2 cellular contexts compared by ENCODE assay signal in the genomic region with DNA sequence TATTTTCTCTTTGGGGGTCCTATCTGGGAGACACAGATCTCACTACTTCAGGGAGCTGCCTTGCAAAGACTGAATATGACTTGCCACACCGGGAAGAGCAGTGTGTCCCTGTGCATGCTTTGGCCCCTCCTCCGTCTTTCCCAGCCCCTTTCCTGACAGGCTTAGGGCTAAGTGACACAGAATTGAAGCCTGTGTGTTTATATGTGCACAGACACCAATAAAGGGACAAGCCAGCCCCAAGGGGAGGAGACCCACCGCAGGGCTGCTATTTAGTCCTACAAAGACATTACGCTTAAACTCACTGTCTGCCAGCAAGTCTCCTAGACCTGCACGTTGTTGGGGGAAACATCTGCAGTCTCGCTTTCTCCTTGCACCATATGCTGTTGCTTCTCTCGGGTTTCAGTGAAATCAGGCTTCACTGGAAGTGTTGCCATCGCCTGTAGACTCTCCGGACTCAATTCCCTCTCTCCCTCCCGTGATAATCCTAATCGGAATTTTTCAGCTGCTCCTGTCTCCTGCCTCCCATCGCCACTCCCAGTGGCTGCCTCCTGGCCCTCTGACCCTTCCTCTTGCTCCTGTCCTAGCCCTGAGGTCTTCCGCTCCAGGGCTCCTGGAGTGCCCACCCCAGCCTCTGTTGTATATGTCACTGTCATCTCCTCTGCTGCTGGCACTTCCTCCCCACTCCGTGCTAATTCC.
TF ChIP-seq lines count a peak whose summit lies in the region.

No MANE protein-coding gene starts in this region.

TF ChIP-seq in SK-N-SH, 30 proteins besides CTCF, POLR2A, EP300 and RAD21:
- TF ChIP-seq, protein P1, sequence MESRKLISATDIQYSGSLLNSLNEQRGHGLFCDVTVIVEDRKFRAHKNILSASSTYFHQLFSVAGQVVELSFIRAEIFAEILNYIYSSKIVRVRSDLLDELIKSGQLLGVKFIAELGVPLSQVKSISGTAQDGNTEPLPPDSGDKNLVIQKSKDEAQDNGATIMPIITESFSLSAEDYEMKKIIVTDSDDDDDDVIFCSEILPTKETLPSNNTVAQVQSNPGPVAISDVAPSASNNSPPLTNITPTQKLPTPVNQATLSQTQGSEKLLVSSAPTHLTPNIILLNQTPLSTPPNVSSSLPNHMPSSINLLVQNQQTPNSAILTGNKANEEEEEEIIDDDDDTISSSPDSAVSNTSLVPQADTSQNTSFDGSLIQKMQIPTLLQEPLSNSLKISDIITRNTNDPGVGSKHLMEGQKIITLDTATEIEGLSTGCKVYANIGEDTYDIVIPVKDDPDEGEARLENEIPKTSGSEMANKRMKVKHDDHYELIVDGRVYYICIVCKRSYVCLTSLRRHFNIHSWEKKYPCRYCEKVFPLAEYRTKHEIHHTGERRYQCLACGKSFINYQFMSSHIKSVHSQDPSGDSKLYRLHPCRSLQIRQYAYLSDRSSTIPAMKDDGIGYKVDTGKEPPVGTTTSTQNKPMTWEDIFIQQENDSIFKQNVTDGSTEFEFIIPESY (IDR thresholded peaks at IDR 0.05; ENCODE audit: borderline replicate concordance, low read depth): no peak
- TF ChIP-seq, protein P2, sequence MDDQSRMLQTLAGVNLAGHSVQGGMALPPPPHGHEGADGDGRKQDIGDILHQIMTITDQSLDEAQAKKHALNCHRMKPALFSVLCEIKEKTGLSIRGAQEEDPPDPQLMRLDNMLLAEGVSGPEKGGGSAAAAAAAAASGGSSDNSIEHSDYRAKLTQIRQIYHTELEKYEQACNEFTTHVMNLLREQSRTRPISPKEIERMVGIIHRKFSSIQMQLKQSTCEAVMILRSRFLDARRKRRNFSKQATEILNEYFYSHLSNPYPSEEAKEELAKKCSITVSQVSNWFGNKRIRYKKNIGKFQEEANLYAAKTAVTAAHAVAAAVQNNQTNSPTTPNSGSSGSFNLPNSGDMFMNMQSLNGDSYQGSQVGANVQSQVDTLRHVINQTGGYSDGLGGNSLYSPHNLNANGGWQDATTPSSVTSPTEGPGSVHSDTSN (IDR thresholded peaks at IDR 0.05): no peak
- TF ChIP-seq RFX5 (IDR thresholded peaks at IDR 0.05; ENCODE audit: low read length): no peak
- no peak for TF ChIP-seq TEAD4 (IDR thresholded peaks at IDR 0.05; ENCODE audit: borderline replicate concordance, insufficient read depth)
- TF ChIP-seq YY1 (IDR thresholded peaks at IDR 0.05; ENCODE audit: low read depth): no peak
- TF ChIP-seq, protein P3, sequence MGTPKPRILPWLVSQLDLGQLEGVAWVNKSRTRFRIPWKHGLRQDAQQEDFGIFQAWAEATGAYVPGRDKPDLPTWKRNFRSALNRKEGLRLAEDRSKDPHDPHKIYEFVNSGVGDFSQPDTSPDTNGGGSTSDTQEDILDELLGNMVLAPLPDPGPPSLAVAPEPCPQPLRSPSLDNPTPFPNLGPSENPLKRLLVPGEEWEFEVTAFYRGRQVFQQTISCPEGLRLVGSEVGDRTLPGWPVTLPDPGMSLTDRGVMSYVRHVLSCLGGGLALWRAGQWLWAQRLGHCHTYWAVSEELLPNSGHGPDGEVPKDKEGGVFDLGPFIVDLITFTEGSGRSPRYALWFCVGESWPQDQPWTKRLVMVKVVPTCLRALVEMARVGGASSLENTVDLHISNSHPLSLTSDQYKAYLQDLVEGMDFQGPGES (IDR thresholded peaks at IDR 0.05; ENCODE audit: low read depth, low read length): no peak
- no peak for TF ChIP-seq POLR2AphosphoS5 (IDR thresholded peaks at IDR 0.05; ENCODE audit: low read depth, low read length)
- TF ChIP-seq REST (IDR thresholded peaks at IDR 0.05; ENCODE audit: low read depth, low read length): no peak
- no peak for TF ChIP-seq GABPA (IDR thresholded peaks at IDR 0.05; ENCODE audit: low read depth)
- TF ChIP-seq RCOR1 (IDR thresholded peaks at IDR 0.05; ENCODE audit: low read length): no peak
- TF ChIP-seq RXRA (IDR thresholded peaks at IDR 0.05; ENCODE audit: borderline replicate concordance, low read depth): no peak
- TF ChIP-seq SIN3A (IDR thresholded peaks at IDR 0.05; ENCODE audit: borderline replicate concordance, low read depth, low read length): no peak
- TF ChIP-seq MXI1 (IDR thresholded peaks at IDR 0.05; ENCODE audit: low read depth, low read length): no peak
- TF ChIP-seq GATA2 (CRISPR knock-in tag; IDR thresholded peaks at IDR 0.05): no peak
TF ChIP-seq in SK-N-SH: peak in this region for 0.

TF ChIP-seq in SK-N-SH treated with all-trans-retinoic acid at 6 μM for 48 hours, 23 proteins besides CTCF, POLR2A, EP300 and RAD21 (continued from another document):
- TF ChIP-seq, protein P4, sequence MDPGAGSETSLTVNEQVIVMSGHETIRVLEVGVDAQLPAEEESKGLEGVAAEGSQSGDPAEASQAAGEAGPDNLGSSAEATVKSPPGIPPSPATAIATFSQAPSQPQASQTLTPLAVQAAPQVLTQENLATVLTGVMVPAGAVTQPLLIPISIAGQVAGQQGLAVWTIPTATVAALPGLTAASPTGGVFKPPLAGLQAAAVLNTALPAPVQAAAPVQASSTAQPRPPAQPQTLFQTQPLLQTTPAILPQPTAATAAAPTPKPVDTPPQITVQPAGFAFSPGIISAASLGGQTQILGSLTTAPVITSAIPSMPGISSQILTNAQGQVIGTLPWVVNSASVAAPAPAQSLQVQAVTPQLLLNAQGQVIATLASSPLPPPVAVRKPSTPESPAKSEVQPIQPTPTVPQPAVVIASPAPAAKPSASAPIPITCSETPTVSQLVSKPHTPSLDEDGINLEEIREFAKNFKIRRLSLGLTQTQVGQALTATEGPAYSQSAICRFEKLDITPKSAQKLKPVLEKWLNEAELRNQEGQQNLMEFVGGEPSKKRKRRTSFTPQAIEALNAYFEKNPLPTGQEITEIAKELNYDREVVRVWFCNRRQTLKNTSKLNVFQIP (CRISPR knock-in tag; IDR thresholded peaks at IDR 0.05; ENCODE audit: borderline replicate concordance, low read depth): no peak
- no peak for TF ChIP-seq SNAI2 (CRISPR knock-in tag; IDR thresholded peaks at IDR 0.05)
- no peak for TF ChIP-seq ZC3H10 (CRISPR knock-in tag; IDR thresholded peaks at IDR 0.05)
- no peak for TF ChIP-seq ZFP3 (CRISPR knock-in tag; IDR thresholded peaks at IDR 0.05)
- TF ChIP-seq, protein P5, sequence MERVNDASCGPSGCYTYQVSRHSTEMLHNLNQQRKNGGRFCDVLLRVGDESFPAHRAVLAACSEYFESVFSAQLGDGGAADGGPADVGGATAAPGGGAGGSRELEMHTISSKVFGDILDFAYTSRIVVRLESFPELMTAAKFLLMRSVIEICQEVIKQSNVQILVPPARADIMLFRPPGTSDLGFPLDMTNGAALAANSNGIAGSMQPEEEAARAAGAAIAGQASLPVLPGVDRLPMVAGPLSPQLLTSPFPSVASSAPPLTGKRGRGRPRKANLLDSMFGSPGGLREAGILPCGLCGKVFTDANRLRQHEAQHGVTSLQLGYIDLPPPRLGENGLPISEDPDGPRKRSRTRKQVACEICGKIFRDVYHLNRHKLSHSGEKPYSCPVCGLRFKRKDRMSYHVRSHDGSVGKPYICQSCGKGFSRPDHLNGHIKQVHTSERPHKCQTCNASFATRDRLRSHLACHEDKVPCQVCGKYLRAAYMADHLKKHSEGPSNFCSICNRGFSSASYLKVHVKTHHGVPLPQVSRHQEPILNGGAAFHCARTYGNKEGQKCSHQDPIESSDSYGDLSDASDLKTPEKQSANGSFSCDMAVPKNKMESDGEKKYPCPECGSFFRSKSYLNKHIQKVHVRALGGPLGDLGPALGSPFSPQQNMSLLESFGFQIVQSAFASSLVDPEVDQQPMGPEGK (CRISPR knock-in tag; IDR thresholded peaks at IDR 0.05; ENCODE audit: borderline replicate concordance): no peak
- no peak for TF ChIP-seq OSR1 (CRISPR knock-in tag; IDR thresholded peaks at IDR 0.05)
- TF ChIP-seq ZNF70 (CRISPR knock-in tag; IDR thresholded peaks at IDR 0.05): no peak
- TF ChIP-seq GLIS3 (CRISPR knock-in tag; IDR thresholded peaks at IDR 0.05): no peak
- no peak for TF ChIP-seq ISL1 (CRISPR knock-in tag; IDR thresholded peaks at IDR 0.05)
- no peak for TF ChIP-seq CSDC2 (CRISPR knock-in tag; IDR thresholded peaks at IDR 0.05)
- TF ChIP-seq BACH2 (CRISPR knock-in tag; IDR thresholded peaks at IDR 0.05; ENCODE audit: borderline replicate concordance): no peak
- no peak for TF ChIP-seq ZNF565 (CRISPR knock-in tag; conservative IDR thresholded peaks at IDR 0.05; ENCODE audit: low read depth)
- TF ChIP-seq PPARA (CRISPR knock-in tag; IDR thresholded peaks at IDR 0.05; ENCODE audit: borderline replicate concordance): no peak
- TF ChIP-seq ESRRG (CRISPR knock-in tag; IDR thresholded peaks at IDR 0.05): no peak
- TF ChIP-seq, protein P6, sequence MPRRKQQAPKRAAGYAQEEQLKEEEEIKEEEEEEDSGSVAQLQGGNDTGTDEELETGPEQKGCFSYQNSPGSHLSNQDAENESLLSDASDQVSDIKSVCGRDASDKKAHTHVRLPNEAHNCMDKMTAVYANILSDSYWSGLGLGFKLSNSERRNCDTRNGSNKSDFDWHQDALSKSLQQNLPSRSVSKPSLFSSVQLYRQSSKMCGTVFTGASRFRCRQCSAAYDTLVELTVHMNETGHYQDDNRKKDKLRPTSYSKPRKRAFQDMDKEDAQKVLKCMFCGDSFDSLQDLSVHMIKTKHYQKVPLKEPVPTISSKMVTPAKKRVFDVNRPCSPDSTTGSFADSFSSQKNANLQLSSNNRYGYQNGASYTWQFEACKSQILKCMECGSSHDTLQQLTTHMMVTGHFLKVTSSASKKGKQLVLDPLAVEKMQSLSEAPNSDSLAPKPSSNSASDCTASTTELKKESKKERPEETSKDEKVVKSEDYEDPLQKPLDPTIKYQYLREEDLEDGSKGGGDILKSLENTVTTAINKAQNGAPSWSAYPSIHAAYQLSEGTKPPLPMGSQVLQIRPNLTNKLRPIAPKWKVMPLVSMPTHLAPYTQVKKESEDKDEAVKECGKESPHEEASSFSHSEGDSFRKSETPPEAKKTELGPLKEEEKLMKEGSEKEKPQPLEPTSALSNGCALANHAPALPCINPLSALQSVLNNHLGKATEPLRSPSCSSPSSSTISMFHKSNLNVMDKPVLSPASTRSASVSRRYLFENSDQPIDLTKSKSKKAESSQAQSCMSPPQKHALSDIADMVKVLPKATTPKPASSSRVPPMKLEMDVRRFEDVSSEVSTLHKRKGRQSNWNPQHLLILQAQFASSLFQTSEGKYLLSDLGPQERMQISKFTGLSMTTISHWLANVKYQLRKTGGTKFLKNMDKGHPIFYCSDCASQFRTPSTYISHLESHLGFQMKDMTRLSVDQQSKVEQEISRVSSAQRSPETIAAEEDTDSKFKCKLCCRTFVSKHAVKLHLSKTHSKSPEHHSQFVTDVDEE (CRISPR knock-in tag; IDR thresholded peaks at IDR 0.05): no peak
